1 cellular context compared by ENCODE assay signal in the genomic region with DNA sequence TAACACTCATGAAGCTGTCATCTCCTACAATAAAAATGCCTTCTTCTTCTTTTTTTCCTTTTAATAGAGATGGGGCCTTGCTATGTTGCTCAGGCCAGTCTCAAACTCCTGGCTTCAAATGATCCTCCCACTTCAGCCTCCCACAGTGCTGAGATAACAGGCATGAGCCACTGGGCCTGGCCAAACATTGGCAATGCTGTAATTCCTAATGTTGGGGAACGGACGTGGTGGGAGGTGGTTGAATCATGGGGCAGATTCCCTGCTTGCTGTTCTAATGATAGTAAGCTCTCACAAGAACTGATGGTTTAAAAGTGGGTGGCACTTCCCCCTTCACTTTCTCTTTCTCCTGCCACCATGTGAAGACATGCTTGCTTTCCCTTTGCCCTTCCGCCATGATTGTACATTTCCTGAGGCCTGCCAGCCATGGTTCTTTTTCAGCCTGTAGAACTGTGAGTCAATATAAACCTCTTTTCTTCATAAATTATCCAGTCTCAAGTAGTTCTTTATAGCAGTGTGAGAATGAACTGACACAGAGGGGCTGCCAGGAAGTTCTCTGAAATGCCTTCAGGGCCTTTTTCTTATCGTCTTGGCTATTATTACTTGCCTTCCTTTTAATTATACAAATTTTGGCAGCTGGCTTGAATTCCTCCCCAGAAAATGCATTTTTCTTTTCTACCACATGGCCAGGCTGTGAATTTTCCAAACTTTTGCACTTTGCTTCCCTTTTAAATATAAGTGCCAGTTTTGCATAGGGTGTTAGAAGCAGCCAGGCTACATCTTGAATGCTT.
TF ChIP-seq lines count a peak whose summit lies in the region.

No MANE protein-coding gene starts in this region.

TF ChIP-seq in GM23338, 12 proteins besides CTCF, POLR2A, EP300 and RAD21 (continued from another document):
- TF ChIP-seq, protein P1, sequence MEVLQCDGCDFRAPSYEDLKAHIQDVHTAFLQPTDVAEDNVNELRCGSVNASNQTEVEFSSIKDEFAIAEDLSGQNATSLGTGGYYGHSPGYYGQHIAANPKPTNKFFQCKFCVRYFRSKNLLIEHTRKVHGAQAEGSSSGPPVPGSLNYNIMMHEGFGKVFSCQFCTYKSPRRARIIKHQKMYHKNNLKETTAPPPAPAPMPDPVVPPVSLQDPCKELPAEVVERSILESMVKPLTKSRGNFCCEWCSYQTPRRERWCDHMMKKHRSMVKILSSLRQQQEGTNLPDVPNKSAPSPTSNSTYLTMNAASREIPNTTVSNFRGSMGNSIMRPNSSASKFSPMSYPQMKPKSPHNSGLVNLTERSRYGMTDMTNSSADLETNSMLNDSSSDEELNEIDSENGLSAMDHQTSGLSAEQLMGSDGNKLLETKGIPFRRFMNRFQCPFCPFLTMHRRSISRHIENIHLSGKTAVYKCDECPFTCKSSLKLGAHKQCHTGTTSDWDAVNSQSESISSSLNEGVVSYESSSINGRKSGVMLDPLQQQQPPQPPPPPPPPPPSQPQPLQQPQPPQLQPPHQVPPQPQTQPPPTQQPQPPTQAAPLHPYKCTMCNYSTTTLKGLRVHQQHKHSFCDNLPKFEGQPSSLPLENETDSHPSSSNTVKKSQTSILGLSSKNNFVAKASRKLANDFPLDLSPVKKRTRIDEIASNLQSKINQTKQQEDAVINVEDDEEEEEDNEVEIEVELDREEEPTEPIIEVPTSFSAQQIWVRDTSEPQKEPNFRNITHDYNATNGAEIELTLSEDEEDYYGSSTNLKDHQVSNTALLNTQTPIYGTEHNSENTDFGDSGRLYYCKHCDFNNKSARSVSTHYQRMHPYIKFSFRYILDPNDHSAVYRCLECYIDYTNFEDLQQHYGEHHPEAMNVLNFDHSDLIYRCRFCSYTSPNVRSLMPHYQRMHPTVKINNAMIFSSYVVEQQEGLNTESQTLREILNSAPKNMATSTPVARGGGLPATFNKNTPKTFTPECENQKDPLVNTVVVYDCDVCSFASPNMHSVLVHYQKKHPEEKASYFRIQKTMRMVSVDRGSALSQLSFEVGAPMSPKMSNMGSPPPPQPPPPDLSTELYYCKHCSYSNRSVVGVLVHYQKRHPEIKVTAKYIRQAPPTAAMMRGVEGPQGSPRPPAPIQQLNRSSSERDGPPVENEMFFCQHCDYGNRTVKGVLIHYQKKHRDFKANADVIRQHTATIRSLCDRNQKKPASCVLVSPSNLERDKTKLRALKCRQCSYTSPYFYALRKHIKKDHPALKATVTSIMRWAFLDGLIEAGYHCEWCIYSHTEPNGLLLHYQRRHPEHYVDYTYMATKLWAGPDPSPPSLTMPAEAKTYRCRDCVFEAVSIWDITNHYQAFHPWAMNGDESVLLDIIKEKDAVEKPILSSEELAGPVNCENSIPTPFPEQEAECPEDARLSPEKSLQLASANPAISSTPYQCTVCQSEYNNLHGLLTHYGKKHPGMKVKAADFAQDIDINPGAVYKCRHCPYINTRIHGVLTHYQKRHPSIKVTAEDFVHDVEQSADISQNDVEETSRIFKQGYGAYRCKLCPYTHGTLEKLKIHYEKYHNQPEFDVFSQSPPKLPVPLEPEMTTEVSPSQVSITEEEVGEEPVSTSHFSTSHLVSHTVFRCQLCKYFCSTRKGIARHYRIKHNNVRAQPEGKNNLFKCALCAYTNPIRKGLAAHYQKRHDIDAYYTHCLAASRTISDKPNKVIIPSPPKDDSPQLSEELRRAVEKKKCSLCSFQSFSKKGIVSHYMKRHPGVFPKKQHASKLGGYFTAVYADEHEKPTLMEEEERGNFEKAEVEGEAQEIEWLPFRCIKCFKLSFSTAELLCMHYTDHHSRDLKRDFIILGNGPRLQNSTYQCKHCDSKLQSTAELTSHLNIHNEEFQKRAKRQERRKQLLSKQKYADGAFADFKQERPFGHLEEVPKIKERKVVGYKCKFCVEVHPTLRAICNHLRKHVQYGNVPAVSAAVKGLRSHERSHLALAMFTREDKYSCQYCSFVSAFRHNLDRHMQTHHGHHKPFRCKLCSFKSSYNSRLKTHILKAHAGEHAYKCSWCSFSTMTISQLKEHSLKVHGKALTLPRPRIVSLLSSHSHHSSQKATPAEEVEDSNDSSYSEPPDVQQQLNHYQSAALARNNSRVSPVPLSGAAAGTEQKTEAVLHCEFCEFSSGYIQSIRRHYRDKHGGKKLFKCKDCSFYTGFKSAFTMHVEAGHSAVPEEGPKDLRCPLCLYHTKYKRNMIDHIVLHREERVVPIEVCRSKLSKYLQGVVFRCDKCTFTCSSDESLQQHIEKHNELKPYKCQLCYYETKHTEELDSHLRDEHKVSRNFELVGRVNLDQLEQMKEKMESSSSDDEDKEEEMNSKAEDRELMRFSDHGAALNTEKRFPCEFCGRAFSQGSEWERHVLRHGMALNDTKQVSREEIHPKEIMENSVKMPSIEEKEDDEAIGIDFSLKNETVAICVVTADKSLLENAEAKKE (CRISPR knock-in tag; IDR thresholded peaks at IDR 0.05), result no peak
- TF ChIP-seq ZNF114 (CRISPR knock-in tag; IDR thresholded peaks at IDR 0.05) (no peak), NANOG (IDR thresholded peaks at IDR 0.05; ENCODE audit: borderline replicate concordance) (no peak), CREB1 (CRISPR knock-in tag; IDR thresholded peaks at IDR 0.05; ENCODE audit: low read depth) (no peak), EZH2phosphoT487 (IDR thresholded peaks at IDR 0.05; ENCODE audit: unreplicated experiment) (no peak), EZH2 (IDR thresholded peaks at IDR 0.05; ENCODE audit: low read depth, unreplicated experiment) (no peak), STAT1 (IDR thresholded peaks at IDR 0.05; ENCODE audit: unreplicated experiment) (no peak)
- TF ChIP-seq, protein P2, sequence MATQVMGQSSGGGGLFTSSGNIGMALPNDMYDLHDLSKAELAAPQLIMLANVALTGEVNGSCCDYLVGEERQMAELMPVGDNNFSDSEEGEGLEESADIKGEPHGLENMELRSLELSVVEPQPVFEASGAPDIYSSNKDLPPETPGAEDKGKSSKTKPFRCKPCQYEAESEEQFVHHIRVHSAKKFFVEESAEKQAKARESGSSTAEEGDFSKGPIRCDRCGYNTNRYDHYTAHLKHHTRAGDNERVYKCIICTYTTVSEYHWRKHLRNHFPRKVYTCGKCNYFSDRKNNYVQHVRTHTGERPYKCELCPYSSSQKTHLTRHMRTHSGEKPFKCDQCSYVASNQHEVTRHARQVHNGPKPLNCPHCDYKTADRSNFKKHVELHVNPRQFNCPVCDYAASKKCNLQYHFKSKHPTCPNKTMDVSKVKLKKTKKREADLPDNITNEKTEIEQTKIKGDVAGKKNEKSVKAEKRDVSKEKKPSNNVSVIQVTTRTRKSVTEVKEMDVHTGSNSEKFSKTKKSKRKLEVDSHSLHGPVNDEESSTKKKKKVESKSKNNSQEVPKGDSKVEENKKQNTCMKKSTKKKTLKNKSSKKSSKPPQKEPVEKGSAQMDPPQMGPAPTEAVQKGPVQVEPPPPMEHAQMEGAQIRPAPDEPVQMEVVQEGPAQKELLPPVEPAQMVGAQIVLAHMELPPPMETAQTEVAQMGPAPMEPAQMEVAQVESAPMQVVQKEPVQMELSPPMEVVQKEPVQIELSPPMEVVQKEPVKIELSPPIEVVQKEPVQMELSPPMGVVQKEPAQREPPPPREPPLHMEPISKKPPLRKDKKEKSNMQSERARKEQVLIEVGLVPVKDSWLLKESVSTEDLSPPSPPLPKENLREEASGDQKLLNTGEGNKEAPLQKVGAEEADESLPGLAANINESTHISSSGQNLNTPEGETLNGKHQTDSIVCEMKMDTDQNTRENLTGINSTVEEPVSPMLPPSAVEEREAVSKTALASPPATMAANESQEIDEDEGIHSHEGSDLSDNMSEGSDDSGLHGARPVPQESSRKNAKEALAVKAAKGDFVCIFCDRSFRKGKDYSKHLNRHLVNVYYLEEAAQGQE (IDR thresholded peaks at IDR 0.05; ENCODE audit: unreplicated experiment), result no peak
